ENCODE assay signal across 25 cellular contexts in the genomic region with DNA sequence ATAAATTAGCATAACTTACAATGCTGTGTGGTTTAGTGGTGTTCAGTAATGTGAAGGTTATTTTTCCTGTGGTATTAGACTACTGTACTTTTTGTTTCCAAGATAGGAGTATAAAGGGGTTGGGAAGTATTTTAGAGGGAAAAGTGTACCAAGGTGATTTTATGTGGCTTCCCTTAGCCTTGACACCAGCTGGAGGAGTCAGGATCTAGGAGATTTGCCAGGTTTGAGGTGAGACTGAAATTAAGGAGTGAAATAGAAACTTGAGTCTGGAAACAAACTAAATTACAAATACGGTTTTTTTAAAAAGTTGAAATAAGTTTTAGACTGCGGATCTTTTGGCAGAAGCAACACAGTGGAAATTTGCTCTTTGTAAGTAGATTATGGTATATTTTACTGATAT. TPM values are rescaled to one million over a fixed set of nuclear protein-coding genes. Genes with fewer than 3 reads are reported as not detected.
"Had no signal": no experiment of that assay in that cellular context is flagged by ENCODE, and none has a peak within 500 bp of the region (broad histone marks: within the 10 kb centered on the region; RNA-seq: fewer than 3 reads in every experiment).

No MANE protein-coding gene starts in this region.

- H3K4me3 ChIP-seq: K562 had no signal

- FAIRE-seq: K562 had no signal

- ATAC-seq: K562, Panc1, PC-3 had no signal

- H3K4me3 Mint-ChIP-seq: IgD-negative memory B cell had no signal

- H3K4me1 Mint-ChIP-seq: IgD-negative memory B cell had no signal

- H3K27me3 Mint-ChIP-seq: IgD-negative memory B cell had no signal

- DNase-seq: Kasumi-1; MM.1S; NCI-H1092 treated with DMSO at 0.1 percent for 48 hours; NCI-H1436; NCI-H187; NCI-H2029; NCI-H2081 treated with DMSO at 0.1 percent for 48 hours; NCI-H2171; NCI-H226; NCI-H446; NCI-H510A; NCI-H524 treated with DMSO at 0.1 percent for 48 hours; NCI-H69; NCI-H774; NK-92 treated with Interleukin-12 subunit alpha and Interleukin-12 subunit beta, amount 100 ng/mL, for 24 hours; PC-3; SHP77; SK-N-SH; SW 1271 had no signal

RNA-seq across cellular contexts. Expression of gene AGT, which starts 39.3 kb away (rescaled TPM):
- total RNA-seq: M059J, OCI-LY7, PC-3, SK-MEL-5 had no signal
